Comparison of ENCODE assay signal across 33 cellular contexts in the genomic region with DNA sequence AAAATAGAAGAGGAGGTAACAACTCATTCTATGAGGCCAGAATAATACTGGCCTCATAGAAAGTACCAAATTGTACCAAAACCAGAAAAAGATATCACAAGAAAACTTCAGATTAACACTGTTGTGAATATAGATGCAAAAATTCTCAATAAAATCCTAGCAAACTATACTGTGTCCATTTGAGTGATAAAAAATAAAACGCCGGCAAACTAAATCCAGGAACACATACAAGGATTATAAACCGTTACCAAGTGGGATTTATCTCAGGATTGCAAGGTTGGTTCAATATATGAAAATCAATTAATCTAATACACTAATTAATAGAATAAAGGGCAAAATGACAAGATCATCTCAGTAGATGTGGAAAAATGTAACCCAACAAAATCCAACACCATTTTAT.
"Had no signal": no experiment of that assay in that cellular context is flagged by ENCODE, and none has a peak within 500 bp of the region (broad histone marks: within the 10 kb centered on the region; RNA-seq: fewer than 3 reads in every experiment).

No MANE protein-coding gene starts in this region.

- H3K4me3 ChIP-seq: adrenal gland, body of pancreas, breast epithelium had no signal

- ATAC-seq: activated CD8-positive, alpha-beta T cell treated with anti-CD3 and anti-CD28 coated beads for 36 hours; activated naive CD4-positive, alpha-beta T cell treated with anti-CD3 and anti-CD28 coated beads, Interleukin-2, amount 50 U/mL, for 72 hours; activated T-cell treated with anti-CD3 and anti-CD28 coated beads, Interleukin-2, amount 50 U/mL, for 4 hours; activated T-cell treated with anti-CD3 and anti-CD28 coated beads, Interleukin-2, amount 50 U/mL, for 72 hours; activated T-helper 17 cell treated with anti-CD3 and anti-CD28 coated beads, Interleukin-2, amount 50 U/mL, for 72 hours; body of pancreas had no signal

- H3K27ac ChIP-seq: adrenal gland, body of pancreas, brain microvascular endothelial cell, breast epithelium, VCaP had no signal

- H3K9me3 ChIP-seq: adrenal gland, body of pancreas, breast epithelium had no signal

- H3K27me3 ChIP-seq: body of pancreas, brain microvascular endothelial cell had no signal

- H3K4me1 ChIP-seq: breast epithelium had no signal

- FAIRE-seq: astrocyte, TTC549 had no signal

- DNase-seq: activated B cell treated with CpG ODN at 0.5 μM for 24 hours; activated CD4-positive, alpha-beta memory T cell treated with anti-CD3 and anti-CD28 coated beads for 36 hours; activated CD4-positive, alpha-beta T cell treated with anti-CD3 and anti-CD28 coated beads for 4 hours; activated CD4-positive, alpha-beta T cell treated with anti-CD3 and anti-CD28 coated beads, Interleukin-2, amount 10 ng/mL, durations not matched to agents 24 days and 14 days; activated CD4-positive, alpha-beta T cell treated with anti-CD3 and anti-CD28 coated beads, Interleukin-2, amount 50 U/mL, for 1 hour; activated CD4-positive, alpha-beta T cell treated with anti-CD3 and anti-CD28 coated beads, Interleukin-2, amount 50 U/mL, for 4 hours; activated CD4-positive, CD25-positive, alpha-beta regulatory T cell treated with anti-CD3 and anti-CD28 coated beads, Interleukin-2, amount 50 U/mL, for 72 hours; activated CD8-positive, alpha-beta memory T cell treated with anti-CD3 and anti-CD28 coated beads, Interleukin-2, amount 50 U/mL, for 4 hours; activated CD8-positive, alpha-beta T cell treated with anti-CD3 and anti-CD28 coated beads for 36 hours; activated effector memory CD4-positive, alpha-beta T cell treated with anti-CD3 and anti-CD28 coated beads, Interleukin-2, amount 50 U/mL, for 16 hours; activated gamma-delta T cell treated with Interleukin-2 at 50 U/mL for 16 hours; activated naive CD4-positive, alpha-beta T cell; activated naive CD4-positive, alpha-beta T cell treated with anti-CD3 and anti-CD28 coated beads for 36 hours; activated naive CD4-positive, alpha-beta T cell treated with anti-CD3 and anti-CD28 coated beads, Interleukin-2, amount 50 U/mL, for 16 hours; activated naive CD8-positive, alpha-beta T cell treated with anti-CD3 and anti-CD28 coated beads for 36 hours; activated T-cell treated with anti-CD3 and anti-CD28 coated beads for 4 hours; activated T-cell treated with anti-CD3 and anti-CD28 coated beads, Interleukin-2, amount 50 U/mL, for 1 hour; activated T-cell treated with anti-CD3 and anti-CD28 coated beads, Interleukin-2, amount 50 U/mL, for 4 hours; activated T-cell treated with anti-CD3 and anti-CD28 coated beads, Interleukin-2, amount 50 U/mL, for 72 hours; adrenal gland; amniotic stem cell; aorta; body of pancreas; brain microvascular endothelial cell; central memory CD4-positive, alpha-beta T cell; T-helper 2 cell; T-helper 9 cell had no signal

- H3K36me3 ChIP-seq: adrenal gland, brain microvascular endothelial cell, breast epithelium had no signal
